ENCODE assay signal across 18 cellular contexts in the genomic region with DNA sequence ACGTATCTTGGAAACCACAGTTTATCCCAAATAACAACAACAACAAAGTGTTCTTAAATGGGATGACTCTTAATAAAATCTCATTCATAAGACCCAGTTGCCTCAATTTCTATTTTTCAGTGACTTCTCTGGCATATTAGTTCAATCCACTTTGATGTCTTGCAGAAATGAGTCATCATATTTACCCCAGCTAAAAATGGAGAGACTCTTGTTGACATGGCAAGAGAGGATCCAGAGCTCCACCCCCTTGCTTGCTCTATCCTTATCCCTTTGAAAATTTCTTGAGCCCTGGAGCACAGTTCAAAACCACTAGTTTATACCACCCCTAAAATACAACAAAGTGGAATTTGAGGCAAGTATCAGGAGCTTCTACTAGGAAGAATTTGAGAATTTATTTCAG. TPM values are rescaled to one million over a fixed set of nuclear protein-coding genes. Genes with fewer than 3 reads are reported as not detected.
"Had no signal": no experiment of that assay in that cellular context is flagged by ENCODE, and none has a peak within 500 bp of the region (broad histone marks: within the 10 kb centered on the region; RNA-seq: fewer than 3 reads in every experiment).

No MANE protein-coding gene starts in this region.

- H3K4me1 ChIP-seq: foreskin keratinocyte, heart right ventricle, spleen had no signal

- H3K4me3 ChIP-seq: dorsolateral prefrontal cortex, heart right ventricle, spleen had no signal

- H3K27ac ChIP-seq: dorsolateral prefrontal cortex, foreskin keratinocyte, heart right ventricle, spleen had no signal

- H3K9me3 ChIP-seq: heart right ventricle, spleen had no signal

- H3K36me3 ChIP-seq: spleen had no signal

- H3K27me3 ChIP-seq: dorsolateral prefrontal cortex, foreskin keratinocyte, heart right ventricle, spleen had no signal

- ATAC-seq: activated T-cell treated with anti-CD3 and anti-CD28 coated beads, Interleukin-2, amount 50 U/mL, for 4 hours; esophagus mucosa; foreskin keratinocyte; heart right ventricle; right cardiac atrium; stimulated activated naive B cell treated with anti-CD40 and anti-IgM and Interleukin-4, amounts not matched to agents 10 μg/mL and 1 μg/mL and 100 μg/mL, for 72 hours had no signal

- DNase-seq: activated CD4-positive, alpha-beta T cell treated with anti-CD3 and anti-CD28 coated beads for 1 hour; activated CD4-positive, alpha-beta T cell treated with anti-CD3 and anti-CD28 coated beads, Interleukin-2, amount 50 U/mL, for 48 hours; activated effector memory CD4-positive, alpha-beta T cell treated with anti-CD3 and anti-CD28 coated beads, Interleukin-2, amount 50 U/mL, for 16 hours; activated naive CD8-positive, alpha-beta T cell treated with anti-CD3 and anti-CD28 coated beads for 36 hours; activated T-cell treated with anti-CD3 and anti-CD28 coated beads, Interleukin-2, amount 50 U/mL, for 4 hours; dorsolateral prefrontal cortex; foreskin keratinocyte; heart right ventricle; kidney; midbrain; naive B cell; right cardiac atrium; spleen; stimulated activated CD4-positive, alpha-beta T cell treated with anti-CD3 and anti-CD28 coated beads, Interleukin-1b, Interleukin-23, amount 100 ng/mL, for 48 hours; stimulated activated naive B cell treated with anti-CD40 and anti-IgM and Interleukin-4, amounts not matched to agents 10 μg/mL and 1 μg/mL and 100 μg/mL, for 72 hours; substantia nigra; trophoblast cell had no signal

RNA-seq across cellular contexts. Expression of a gene that starts 20.8 kb away (rescaled TPM):
- total RNA-seq: activated naive CD8-positive, alpha-beta T cell treated with anti-CD3 and anti-CD28 coated beads for 36 hours had no signal
